In genomic region chr4:128950796-128951195, GRCh38 we compare ENCODE assay signal across 3 cellular contexts.
TF ChIP-seq lines count a peak whose summit lies in the region.

No MANE protein-coding gene starts in this region.

TF ChIP-seq in HepG2, 621 proteins besides CTCF, POLR2A, EP300 and RAD21:
- TF ChIP-seq MAFK (conservative IDR thresholded peaks at IDR 0.05 in 1 of 2, IDR thresholded peaks at IDR 0.05 in 1 of 2; ENCODE audit: low read length in 2 of 2) (peak in 1 of 2 experiments; percentile 47; a peak in 1 of 4 replicates), CEBPZ (IDR thresholded peaks at IDR 0.05; ENCODE audit: low read length) (no peak), MAFF (IDR thresholded peaks at IDR 0.05; ENCODE audit: low read depth, low read length) (peak; percentile 21; the same call in 1 of the 2 replicates)

TF ChIP-seq in K562, 482 proteins besides CTCF, POLR2A, EP300 and RAD21:
- TF ChIP-seq BCOR (IDR thresholded peaks at IDR 0.05), result no peak
- peak; percentile 55; the same call in 1 of the 2 replicates for TF ChIP-seq ZNF316 (IDR thresholded peaks at IDR 0.05)

TF ChIP-seq in endothelial cell of umbilical vein, 7 proteins besides CTCF, POLR2A, EP300 and RAD21:
- TF ChIP-seq POLR2AphosphoS5 (IDR thresholded peaks at IDR 0.05; ENCODE audit: insufficient read depth, low read depth, low read length) (no peak), EZH2 (IDR thresholded peaks at IDR 0.05; ENCODE audit: borderline replicate concordance, low read depth, low read length, severe bottlenecking) (no peak), JUN (IDR thresholded peaks at IDR 0.05; ENCODE audit: borderline replicate concordance, insufficient read depth, insufficient read length, low read depth) (no peak), MAX (IDR thresholded peaks at IDR 0.05; ENCODE audit: insufficient read depth, insufficient read length) (no peak), FOS (IDR thresholded peaks at IDR 0.05; ENCODE audit: borderline replicate concordance, insufficient read depth, low read length) (no peak), GATA2 (IDR thresholded peaks at IDR 0.05; ENCODE audit: insufficient read depth, insufficient read length, low read depth, low read length) (peak; percentile 54), MYC (IDR thresholded peaks at IDR 0.05; ENCODE audit: low read depth, low read length) (no peak)
TF ChIP-seq in endothelial cell of umbilical vein: peak in this region for 1.
